ENCODE assay signal across 8 cellular contexts in genomic region chr5:91380491-91381133, GRCh38. TPM values are rescaled to one million over a fixed set of nuclear protein-coding genes. Genes with fewer than 3 reads are reported as not detected.
DNase-seq lines count a peak whose midpoint lies in the region; ATAC-seq and TF ChIP-seq lines count a peak whose summit lies in the region.

No MANE protein-coding gene starts in this region.

- H3K36me3 Mint-ChIP-seq in Caco-2 (ENCODE audit: insufficient read depth, unreplicated experiment): peaks cover 66% of the 10 kb centered on the region
- H3K36me3 Mint-ChIP-seq in endothelial cell (ENCODE audit: low read depth, unreplicated experiment): peaks cover 9% of the 10 kb centered on the region

- ATAC-seq in GM21423 (IDR thresholded peaks at IDR 0.05; ENCODE audit: unreplicated experiment): peak; percentile 47

- POLR2A ChIA-PET in Caco-2 (lab: Charles Lee): interaction anchor here (0.5 to 1.4 kb wide), 17 partner anchors 8 to 1036 kb away, joined by 3 to 32 read pairs (median 4); no protein-coding TSS in a partner anchor

- CTCF ChIA-PET in Caco-2 (lab: Charles Lee): interaction anchor here (0.6 to 1.7 kb wide), 8 partner anchors 39 to 451 kb away, joined by 3 to 10 read pairs (median 5); no protein-coding TSS in a partner anchor

- DNase-seq in Caco-2 (peak; percentile 97 to 98), HUDEP-2 (lab: John Stamatoyannopoulos, UW; ENCODE audit: unreplicated experiment in 76 of 76) (peak; percentile 27 to 97 (median 91)), NOMO-1 treated with dmso at 0.1 percent for 144 hours (lab: John Stamatoyannopoulos, UW; ENCODE audit: unreplicated experiment) (peak; percentile 90), endothelial cell (ENCODE audit: low spot score) (peak; percentile 96), midbrain (lab: John Stamatoyannopoulos, UW) (peak; percentile 98)
- DNase-seq in activated CD8-positive, alpha-beta memory T cell treated with anti-CD3 and anti-CD28 coated beads, Interleukin-2, amount 50 U/mL, for 4 hours: peak; percentile 98
- peak; percentile 97 for DNase-seq in stimulated activated CD8-positive, alpha-beta memory T cell treated with anti-CD3 and anti-CD28 coated beads, Interleukin-15, amount 100 ng/mL, for 4 hours (ENCODE audit: low read depth in 2 of 2)

- no peaks in the 10 kb centered on the region for H3K27me3 Mint-ChIP-seq in Caco-2 (ENCODE audit: insufficient read depth, unreplicated experiment)
- peaks cover 17% of the 10 kb centered on the region for H3K27me3 Mint-ChIP-seq in endothelial cell (ENCODE audit: unreplicated experiment)

- peak overlapping the region; percentile 94 for H3K27ac Mint-ChIP-seq in Caco-2 (ENCODE audit: unreplicated experiment)
- H3K27ac Mint-ChIP-seq in endothelial cell (ENCODE audit: unreplicated experiment): peak overlapping the region; percentile 100

- intact Hi-C loops in Caco-2 (cut with micrococcal nuclease; ENCODE audit: unreplicated experiment): no loop called here

- no peak for TF ChIP-seq CTCF in Caco-2 (IDR thresholded peaks at IDR 0.05; ENCODE audit: insufficient read depth in 1 of 2, low read depth in 1 of 2, low read length in 1 of 2, severe bottlenecking in 1 of 2, unreplicated experiment in 1 of 2)
- TF ChIP-seq CTCF in endothelial cell (IDR thresholded peaks at IDR 0.05; ENCODE audit: unreplicated experiment): no peak

- H3K4me3 Mint-ChIP-seq in Caco-2 (ENCODE audit: unreplicated experiment) (peak overlapping the region; percentile 88), endothelial cell (ENCODE audit: unreplicated experiment) (peak overlapping the region; percentile 98)

- H3K9me3 Mint-ChIP-seq in Caco-2 (ENCODE audit: unreplicated experiment) (no peaks in the 10 kb centered on the region), endothelial cell (ENCODE audit: unreplicated experiment) (no peaks in the 10 kb centered on the region)

- no TSS peak for BruUV-seq in Caco-2 (replicated peaks; lab: Mats Ljungman, UMichigan)

- no peaks in the 10 kb centered on the region for H3K36me3 ChIP-seq in Caco-2 (ENCODE audit: control insufficient read depth, insufficient read depth, low read length)

- peaks cover 11% of the 10 kb centered on the region for H3K4me1 ChIP-seq in Caco-2

- H3K4me1 Mint-ChIP-seq in Caco-2 (ENCODE audit: low read depth, unreplicated experiment) (peaks cover 6% of the 10 kb centered on the region), endothelial cell (ENCODE audit: unreplicated experiment) (peaks cover 17% of the 10 kb centered on the region)

- H3K9me3 ChIP-seq in Caco-2: no peaks in the 10 kb centered on the region

- H3K27me3 ChIP-seq in Caco-2 (replicated peaks; ENCODE audit: control insufficient read depth, insufficient read depth, low read length): no peaks in the 10 kb centered on the region

- H3K4me3 ChIP-seq in Caco-2 (ENCODE audit: low read depth, low read length): peak overlapping the region; percentile 65

RNA-seq across cellular contexts. Expression of gene ARRDC3, which starts 2.5 kb away (rescaled TPM):
- total RNA-seq in Caco-2 (2022) (34.5 and 38.7 TPM in 2 replicates), endothelial cell (ENCODE audit: unreplicated experiment) (40.6 TPM)

Comparison
In these comparisons a context has a peak if more than half of its experiments do, and no peak if none do; other contexts are left out.
1. Peak in every context shown above with its lines: DNase-seq, ATAC-seq and H3K4me3 ChIP-seq.